In the genomic region with DNA sequence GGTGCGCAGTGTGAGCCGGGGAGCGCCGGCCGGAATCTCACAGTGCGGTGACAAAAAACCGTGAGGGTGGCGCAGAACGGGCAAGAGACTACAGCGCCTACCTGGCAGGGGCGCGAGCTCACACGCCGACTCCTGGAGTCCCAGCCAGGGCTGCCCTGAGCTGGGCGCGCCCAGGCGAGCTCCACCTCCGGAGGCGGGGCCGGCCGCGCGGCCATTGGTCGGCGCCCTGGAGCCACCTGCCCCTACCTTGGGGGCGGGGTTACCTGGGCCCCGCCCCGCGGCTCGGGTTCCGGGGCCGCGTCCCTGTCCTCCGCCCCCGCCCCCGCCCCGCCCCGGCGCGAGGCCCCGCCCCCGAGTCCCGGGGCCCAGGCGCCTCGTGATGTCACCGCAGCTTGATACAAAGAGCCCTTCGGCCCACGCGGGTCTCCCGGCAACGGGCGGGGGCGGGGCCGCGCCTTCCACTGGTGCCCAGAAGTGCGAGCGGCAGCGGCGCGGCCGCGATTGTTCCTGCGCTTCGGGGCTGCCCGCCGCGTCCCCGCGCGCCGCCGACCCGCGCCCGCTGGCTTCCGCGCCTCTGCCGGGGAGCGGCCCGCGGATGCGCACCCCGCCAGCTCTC, we compare ENCODE assay signal across 8 cellular contexts.
DNase-seq lines count a peak whose midpoint lies in the region; ATAC-seq and FAIRE-seq lines count a peak whose summit lies in the region.

No MANE protein-coding gene starts in this region.

- intact Hi-C loops in CD4-positive, alpha-beta memory T cell (cut with micrococcal nuclease): loop anchor here (1.0 to 5.0 kb wide), 5 partner anchors 21 to 370 kb away; a partner anchor contains a TSS

- H3K4me1 ChIP-seq in CD4-positive, alpha-beta memory T cell (ENCODE audit: insufficient read depth, low read length): peaks cover 48% of the 10 kb centered on the region

- H3K27me3 Mint-ChIP-seq in CD4-positive, alpha-beta memory T cell: no peaks in the 10 kb centered on the region

- H3K9me3 Mint-ChIP-seq in CD4-positive, alpha-beta memory T cell: peaks cover 0 to 1% (median 0%) of the 10 kb centered on the region in 8 donors

- peak overlapping the region; percentile 85 to 95 (median 89) for H3K4me3 Mint-ChIP-seq in CD4-positive, alpha-beta memory T cell

- CTCF ChIA-PET in CD4-positive, alpha-beta memory T cell (lab: Charles Lee; ENCODE audit: partially characterized antibody): interaction anchor here (1.0 to 2.8 kb wide), 10 partner anchors 10 to 51 kb away, joined by 3 to 11 read pairs (median 4); no protein-coding TSS in a partner anchor

- H3K27me3 ChIP-seq in CD4-positive, alpha-beta memory T cell (ENCODE audit: insufficient read depth, low read length): no peaks in the 10 kb centered on the region

- FAIRE-seq in HTR-8/SVneo (lab: Jason Lieb, UNC): peak; percentile 60

- peak; percentile 93 to 96 (median 93) for DNase-seq in CD4-positive, alpha-beta memory T cell
- peak; percentile 94 for DNase-seq in HTR-8/SVneo (ENCODE audit: insufficient read length, low spot score)
- peak; percentile 80 to 95 for DNase-seq in NOMO-1 (lab: John Stamatoyannopoulos, UW; ENCODE audit: unreplicated experiment in 2 of 2)
- DNase-seq in activated T-cell treated with anti-CD3 and anti-CD28 coated beads for 24 hours (ENCODE audit: low read depth): peak; percentile 88
- peak; percentile 57 for DNase-seq in epithelial cell of prostate (ENCODE audit: low read depth, low spot score)
- peak; percentile 19 for DNase-seq in myocyte (ENCODE audit: low read depth)
- peak; percentile 90 to 91 for DNase-seq in stimulated activated CD8-positive, alpha-beta memory T cell treated with anti-CD3 and anti-CD28 coated beads, Interleukin-7, amount 100 ng/mL, for 1 hour (ENCODE audit: low read depth in 2 of 2)

- H3K4me1 Mint-ChIP-seq in CD4-positive, alpha-beta memory T cell: peaks cover 37 to 52% (median 46%) of the 10 kb centered on the region in 4 donors

- no peaks in the 10 kb centered on the region for H3K36me3 ChIP-seq in CD4-positive, alpha-beta memory T cell (ENCODE audit: insufficient read depth, low read length)

- no peaks in the 10 kb centered on the region for H3K36me3 Mint-ChIP-seq in CD4-positive, alpha-beta memory T cell

- ATAC-seq in GM21360 (IDR thresholded peaks at IDR 0.05; ENCODE audit: unreplicated experiment): peak; percentile 58

- H3K9me3 ChIP-seq in CD4-positive, alpha-beta memory T cell (ENCODE audit: control insufficient read depth in 1 of 2, low read length in 2 of 2): no peaks in the 10 kb centered on the region

- POLR2A ChIA-PET in CD4-positive, alpha-beta memory T cell (lab: Charles Lee; ENCODE audit: partially characterized antibody): interaction anchor here (0.6 to 11.3 kb wide), 26 partner anchors 8 to 1164 kb away, joined by 3 to 332 read pairs (median 4); a partner anchor contains a TSS

- peak overlapping the region; percentile 68 to 73 for H3K4me3 ChIP-seq in CD4-positive, alpha-beta memory T cell (ENCODE audit: low read length in 2 of 2)

- peak overlapping the region; percentile 91 to 97 (median 95) for H3K27ac Mint-ChIP-seq in CD4-positive, alpha-beta memory T cell

- peak overlapping the region; percentile 79 for H3K27ac ChIP-seq in CD4-positive, alpha-beta memory T cell (ENCODE audit: low read depth, low read length)
- H3K27ac ChIP-seq in epithelial cell of prostate: peak overlapping the region; percentile 27

Comparison
In these comparisons a context has a peak if more than half of its experiments do, and no peak if none do; other contexts are left out.
1. Peak in every context shown above with its lines: DNase-seq, ATAC-seq, H3K4me3 ChIP-seq and H3K27ac ChIP-seq.
2. DNase-seq: peak in every context shown above with its lines; median percentile 94 in HTR-8/SVneo; 93 in CD4-positive, alpha-beta memory T cell; 90 in stimulated activated CD8-positive, alpha-beta memory T cell treated with anti-CD3 and anti-CD28 coated beads, Interleukin-7, amount 100 ng/mL, for 1 hour; 88 in activated T-cell treated with anti-CD3 and anti-CD28 coated beads for 24 hours; 88 in NOMO-1; 57 in epithelial cell of prostate; 19 in myocyte.